ENCODE assay signal across 8 cellular contexts in the genomic region with DNA sequence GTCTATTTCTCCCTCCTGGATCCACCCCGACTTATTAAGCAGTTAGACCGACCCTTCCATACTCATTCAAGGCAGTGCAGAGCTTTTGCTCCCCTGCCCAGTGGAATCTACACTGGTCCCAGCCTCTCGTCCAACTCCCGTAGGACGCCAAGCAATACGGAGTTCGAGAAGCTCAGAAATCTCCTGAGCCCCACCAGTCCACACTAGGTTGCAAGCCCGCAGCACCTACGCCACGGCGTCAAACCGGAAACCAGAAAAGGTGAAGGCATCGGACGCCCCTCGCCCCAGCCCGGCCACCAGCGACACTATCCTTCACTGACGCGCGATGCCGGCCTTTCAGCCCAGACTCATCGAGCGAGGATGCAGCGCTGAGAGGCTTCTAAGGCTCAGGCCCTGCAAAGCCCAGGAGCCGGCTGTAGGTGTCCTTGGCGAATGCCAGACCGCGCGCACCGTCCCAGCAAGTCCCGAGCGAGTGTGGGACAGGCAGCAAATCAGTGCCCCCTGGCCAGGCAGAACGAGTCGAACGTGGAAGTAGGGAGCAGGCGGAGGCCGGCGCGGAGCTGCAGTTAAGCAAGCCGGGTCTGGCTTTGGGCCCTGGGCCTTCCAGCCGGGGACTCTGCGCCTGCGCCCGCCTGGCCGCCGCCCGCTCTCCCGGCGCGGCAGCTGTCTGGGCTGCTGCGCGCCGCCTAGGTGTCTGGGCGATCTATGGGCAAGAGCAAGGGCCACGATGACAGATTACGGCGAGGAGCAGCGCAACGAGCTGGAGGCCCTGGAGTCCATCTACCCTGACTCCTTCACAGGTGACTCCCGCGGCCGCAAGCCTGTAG. TPM values are rescaled to one million over a fixed set of nuclear protein-coding genes. Genes with fewer than 3 reads are reported as not detected.
DNase-seq lines count a peak whose midpoint lies in the region; ATAC-seq and TF ChIP-seq lines count a peak whose summit lies in the region.

A gene with protein sequence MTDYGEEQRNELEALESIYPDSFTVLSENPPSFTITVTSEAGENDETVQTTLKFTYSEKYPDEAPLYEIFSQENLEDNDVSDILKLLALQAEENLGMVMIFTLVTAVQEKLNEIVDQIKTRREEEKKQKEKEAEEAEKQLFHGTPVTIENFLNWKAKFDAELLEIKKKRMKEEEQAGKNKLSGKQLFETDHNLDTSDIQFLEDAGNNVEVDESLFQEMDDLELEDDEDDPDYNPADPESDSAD (plus strand): TSS at position 649 of the 827 bp plus-strand sequence. CDS start 79 bp downstream, at position 728.

- peak within 1 kb of the TSS; percentile 92 for H3K27ac ChIP-seq in C4-2B

- DNase-seq in NCI-H748 (lab: John Stamatoyannopoulos, UW; ENCODE audit: unreplicated experiment) (peak; percentile 99), dedifferentiated amniotic fluid mesenchymal stem cell (ENCODE audit: extremely low spot score) (peak; percentile 99), left lobe of liver (ENCODE audit: low spot score) (peak; percentile 100)
- DNase-seq in activated CD4-positive, alpha-beta T cell treated with anti-CD3 and anti-CD28 coated beads, Interleukin-2, amount 50 U/mL, for 1 hour, result peak; percentile 99
- DNase-seq in stimulated activated CD4-positive, alpha-beta T cell treated with anti-CD3 and anti-CD28 coated beads, Interleukin-2, amount 100 ng/mL, for 4 hours (ENCODE audit: low read depth), result peak; percentile 97

- peak; percentile 88 for ATAC-seq in GM19351 (IDR thresholded peaks at IDR 0.05; ENCODE audit: unreplicated experiment)
- peak; percentile 95 for ATAC-seq in HG03521 (IDR thresholded peaks at IDR 0.05; ENCODE audit: unreplicated experiment)
- ATAC-seq in left lobe of liver, result peak; percentile 97

- peak; percentile 21 for TF ChIP-seq CTCF in C4-2B (conservative IDR thresholded peaks at IDR 0.05)

RNA-seq across cellular contexts. Expression of the gene that starts here (rescaled TPM):
- 15.2 TPM for total RNA-seq in left lobe of liver

Comparison
In these comparisons a context has a peak if more than half of its experiments do, and no peak if none do; other contexts are left out.
1. Peak in every context shown above with its lines: DNase-seq, ATAC-seq and H3K27ac ChIP-seq.